Comparison of ENCODE assay signal across 1 cellular context in genomic region chr3:57142335-57142734, GRCh38.
TF ChIP-seq lines count a peak whose summit lies in the region.

No MANE protein-coding gene starts in this region.

TF ChIP-seq in H1, 55 proteins besides CTCF, POLR2A, EP300 and RAD21:
- TF ChIP-seq EZH2 (IDR thresholded peaks at IDR 0.05; ENCODE audit: low read depth, low read length, severe bottlenecking), result no peak
- no peak for TF ChIP-seq ATF2 (IDR thresholded peaks at IDR 0.05; ENCODE audit: low read length)
- no peak for TF ChIP-seq CTBP2 (IDR thresholded peaks at IDR 0.05; ENCODE audit: borderline replicate concordance, insufficient read depth, insufficient read length, low read length)
- TF ChIP-seq GTF2F1 (IDR thresholded peaks at IDR 0.05; ENCODE audit: borderline replicate concordance, low read depth, low read length), result no peak
- no peak for TF ChIP-seq BRCA1 (IDR thresholded peaks at IDR 0.05; ENCODE audit: low read depth, low read length)
- TF ChIP-seq TCF12 (IDR thresholded peaks at IDR 0.05; ENCODE audit: low read depth, low read length), result 0 out of 2 replicates have a peak, but pooled peaks have one; percentile 62
- no peak for TF ChIP-seq TAF1 (IDR thresholded peaks at IDR 0.05; ENCODE audit: low read depth, low read length)
- no peak for TF ChIP-seq USF2 (IDR thresholded peaks at IDR 0.05; ENCODE audit: low read length)
- TF ChIP-seq PHF8 (conservative IDR thresholded peaks at IDR 0.05; ENCODE audit: low read depth, low read length), result no peak
- TF ChIP-seq TEAD4 (IDR thresholded peaks at IDR 0.05; ENCODE audit: low read depth, low read length), result no peak
- no peak for TF ChIP-seq TBP (IDR thresholded peaks at IDR 0.05; ENCODE audit: low read depth, low read length)
- no peak for TF ChIP-seq CHD7 (IDR thresholded peaks at IDR 0.05; ENCODE audit: insufficient replicate concordance, low read length)
- 0 out of 2 replicates have a peak, but pooled peaks have one; percentile 11 for TF ChIP-seq CREB1 (IDR thresholded peaks at IDR 0.05)
- peak; percentile 57 for TF ChIP-seq E2F6 (IDR thresholded peaks at IDR 0.05)
- TF ChIP-seq ZNF274 (IDR thresholded peaks at IDR 0.05; ENCODE audit: borderline replicate concordance, extremely low read depth, low read length), result no peak
- TF ChIP-seq SP1 (IDR thresholded peaks at IDR 0.05; ENCODE audit: low read depth, low read length), result no peak
- TF ChIP-seq RBBP5 (IDR thresholded peaks at IDR 0.05; ENCODE audit: borderline replicate concordance, low read depth, low read length), result no peak
- TF ChIP-seq CBX5 (IDR thresholded peaks at IDR 0.05; ENCODE audit: low read depth, low read length), result no peak
- no peak for TF ChIP-seq KDM4A (IDR thresholded peaks at IDR 0.05; ENCODE audit: low read depth, low read length, severe bottlenecking)
- TF ChIP-seq CHD2 (IDR thresholded peaks at IDR 0.05; ENCODE audit: low read length), result no peak
- TF ChIP-seq BCL11A (IDR thresholded peaks at IDR 0.05; ENCODE audit: low read depth in 2 of 2, low read length in 2 of 2), result no peak
- no peak for TF ChIP-seq JUN (IDR thresholded peaks at IDR 0.05; ENCODE audit: low read depth, low read length)
- no peak for TF ChIP-seq KDM5A (IDR thresholded peaks at IDR 0.05; ENCODE audit: low read length)
- peak; percentile 61; the same call in 1 of the 2 replicates for TF ChIP-seq MAX (IDR thresholded peaks at IDR 0.05)
- TF ChIP-seq JUND (IDR thresholded peaks at IDR 0.05; ENCODE audit: low read length), result no peak
- no peak for TF ChIP-seq TAF7 (optimal IDR thresholded peaks at IDR 0.05; ENCODE audit: borderline replicate concordance, low read depth, low read length)
